8 cellular contexts compared by ENCODE assay signal in genomic region chr22:42994917-42995562, GRCh38. TPM values are rescaled to one million over a fixed set of nuclear protein-coding genes. Genes with fewer than 3 reads are reported as not detected.
DNase-seq lines count a peak whose midpoint lies in the region; ATAC-seq and TF ChIP-seq lines count a peak whose summit lies in the region.

No MANE protein-coding gene starts in this region.

- intact Hi-C loops in CD14-positive monocyte (cut with micrococcal nuclease), result loop anchor here in 1 of 2 donors (5.0 kb wide), 1 partner anchor 63 kb away; no protein-coding TSS in a partner anchor

- H3K4me1 ChIP-seq in lung (ENCODE audit: control insufficient read depth in 2 of 2, insufficient read depth in 2 of 2, low read length in 2 of 2) (peaks cover 19 to 42% of the 10 kb centered on the region in 2 donors), upper lobe of left lung (peaks cover 67 to 87% (median 76%) of the 10 kb centered on the region in 4 donors)

- H3K9me3 ChIP-seq in lung (ENCODE audit: control insufficient read depth in 2 of 2, insufficient read depth in 1 of 2, low read length in 1 of 2) (no peaks in the 10 kb centered on the region), upper lobe of left lung (no peaks in the 10 kb centered on the region)

- DNase-seq in CD14-positive monocyte (ENCODE audit: low spot score), result peak; percentile 69
- DNase-seq in NAMALWA (ENCODE audit: low spot score), result peak; percentile 42
- DNase-seq in lung (ENCODE audit: low spot score), result peak; percentile 83
- peak; percentile 71 to 83 for DNase-seq in upper lobe of left lung
- DNase-seq in activated CD4-positive, alpha-beta T cell treated with anti-CD3 and anti-CD28 coated beads for 4 hours, result no peak
- DNase-seq in activated CD4-positive, alpha-beta T cell treated with anti-CD3 and anti-CD28 coated beads, Interleukin-2, amount 50 U/mL, for 1 hour, result no peak

- H3K4me1 Mint-ChIP-seq in CD14-positive monocyte, result peaks cover 92% of the 10 kb centered on the region

- no peaks in the 10 kb centered on the region for H3K36me3 ChIP-seq in lung (ENCODE audit: control insufficient read depth in 2 of 2, insufficient read depth in 2 of 2, low read length in 2 of 2)
- H3K36me3 ChIP-seq in upper lobe of left lung, result no peaks in the 10 kb centered on the region

- H3K36me3 Mint-ChIP-seq in CD14-positive monocyte, result peaks cover 0 to 4% of the 10 kb centered on the region in 2 donors

- H3K9me3 Mint-ChIP-seq in CD14-positive monocyte, result peaks cover 0 to 2% (median 0%) of the 10 kb centered on the region in 7 donors

- H3K27me3 ChIP-seq in lung (ENCODE audit: control insufficient read depth, insufficient read depth) (no peaks in the 10 kb centered on the region), upper lobe of left lung (no peaks in the 10 kb centered on the region)

- TF ChIP-seq EP300 in upper lobe of left lung (IDR thresholded peaks at IDR 0.05), result peak in 1 of 4 donors; percentile 40

- H3K4me3 ChIP-seq in lung (no peak overlapping the region), upper lobe of left lung (peak overlapping the region in 3 of 4 donors; percentile 10 to 32 (median 22))

- WGBS in lung, 2 donors, result 8 to 16% methylated on average over 9 of the region's 9 CpGs
- WGBS in upper lobe of left lung, 2 donors, result 17 to 29% methylated on average over 5 to 9 of the region's 9 CpGs

- peak overlapping the region; percentile 76 to 94 for H3K4me3 Mint-ChIP-seq in CD14-positive monocyte

- TF ChIP-seq POLR2A in upper lobe of left lung (IDR thresholded peaks at IDR 0.05), result peak in 2 of 4 donors; percentile 37 to 72

- ATAC-seq in lung (ENCODE audit: insufficient read depth, low FRiP score), result peak; percentile 85
- ATAC-seq in upper lobe of left lung (ENCODE audit: low FRiP score in 2 of 2), result peak; percentile 87 to 91
- ATAC-seq in GM18868 (IDR thresholded peaks at IDR 0.05; ENCODE audit: unreplicated experiment), result no peak

- peak overlapping the region; percentile 96 to 99 (median 99) for H3K27ac Mint-ChIP-seq in CD14-positive monocyte

- H3K27ac ChIP-seq in cingulate gyrus (ENCODE audit: low read depth, low read length) (peak overlapping the region; percentile 72), lung (ENCODE audit: low read depth in 1 of 2, low read length in 1 of 2) (peak overlapping the region; percentile 81 to 93), upper lobe of left lung (peak overlapping the region; percentile 87 to 93 (median 90))

- TF ChIP-seq CTCF in CD14-positive monocyte (IDR thresholded peaks at IDR 0.05) (no peak), lung (IDR thresholded peaks at IDR 0.05; ENCODE audit: control extremely low read depth, extremely low read depth) (no peak), upper lobe of left lung (IDR thresholded peaks at IDR 0.05) (no peak)

- peaks cover 0 to 2% (median 0%) of the 10 kb centered on the region in 3 donors for H3K27me3 Mint-ChIP-seq in CD14-positive monocyte (ENCODE audit: low read depth in 3 of 3)

RNA-seq across cellular contexts. Expression of gene PACSIN2, which starts 19.9 kb away (rescaled TPM):
- 10 to 100 TPM; 31.2 to 40.2 TPM for polyA plus RNA-seq in CD14-positive monocyte
- 100 to 1,000 TPM in 1 of 2 donors, 10 to 100 TPM in 1; 75.6 to 149 TPM for total RNA-seq in lung
- 10 to 100 TPM; 40.3 to 92.5 TPM for polyA plus RNA-seq in lung
- total RNA-seq in upper lobe of left lung, result 100 to 1,000 TPM; 120 to 186 (median 151) TPM

Comparison
In these comparisons a context has a peak if more than half of its experiments do, and no peak if none do; other contexts are left out.
1. DNase-seq: peak in CD14-positive monocyte (single experiment), NAMALWA (single experiment), lung (single experiment) and upper lobe of left lung (2 of 2); none in activated CD4-positive, alpha-beta T cell treated with anti-CD3 and anti-CD28 coated beads for 4 hours (0 of 2) and activated CD4-positive, alpha-beta T cell treated with anti-CD3 and anti-CD28 coated beads, Interleukin-2, amount 50 U/mL, for 1 hour (single experiment).
2. Peak in every context shown above with its lines, with median percentiles within 50 percentile points of each other: H3K27ac ChIP-seq.